ENCODE assay signal across 1 cellular context in the genomic region with DNA sequence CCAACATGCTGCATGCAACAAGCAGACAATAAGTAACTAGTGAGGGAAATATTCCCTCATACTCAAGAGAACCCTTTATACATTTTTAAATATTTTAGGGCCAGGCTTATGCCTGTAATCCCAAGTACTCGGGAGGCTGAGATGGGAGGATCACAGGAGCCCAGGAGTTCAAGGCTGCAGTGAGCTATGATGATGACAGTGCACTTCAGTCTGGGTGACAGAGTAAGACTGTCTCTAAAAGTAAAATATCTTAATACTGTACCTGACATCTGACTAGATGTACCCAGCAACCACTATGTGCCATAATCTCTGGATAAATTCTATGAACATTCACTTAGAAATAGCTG.
TF ChIP-seq lines count a peak whose summit lies in the region.

No MANE protein-coding gene starts in this region.

TF ChIP-seq in GM23338, 12 proteins besides CTCF, POLR2A, EP300 and RAD21 (continued from another document):
- TF ChIP-seq ZNF462 (CRISPR knock-in tag; IDR thresholded peaks at IDR 0.05): no peak
- no peak for TF ChIP-seq ETS1 (IDR thresholded peaks at IDR 0.05)
- no peak for TF ChIP-seq NANOG (IDR thresholded peaks at IDR 0.05; ENCODE audit: borderline replicate concordance)
- TF ChIP-seq STAT1 (IDR thresholded peaks at IDR 0.05; ENCODE audit: unreplicated experiment): no peak
- TF ChIP-seq CREB1 (CRISPR knock-in tag; IDR thresholded peaks at IDR 0.05; ENCODE audit: low read depth): no peak
- TF ChIP-seq ZNF114 (CRISPR knock-in tag; IDR thresholded peaks at IDR 0.05): no peak
- no peak for TF ChIP-seq POLR2AphosphoS5 (IDR thresholded peaks at IDR 0.05; ENCODE audit: low read depth)
- TF ChIP-seq, protein P1, sequence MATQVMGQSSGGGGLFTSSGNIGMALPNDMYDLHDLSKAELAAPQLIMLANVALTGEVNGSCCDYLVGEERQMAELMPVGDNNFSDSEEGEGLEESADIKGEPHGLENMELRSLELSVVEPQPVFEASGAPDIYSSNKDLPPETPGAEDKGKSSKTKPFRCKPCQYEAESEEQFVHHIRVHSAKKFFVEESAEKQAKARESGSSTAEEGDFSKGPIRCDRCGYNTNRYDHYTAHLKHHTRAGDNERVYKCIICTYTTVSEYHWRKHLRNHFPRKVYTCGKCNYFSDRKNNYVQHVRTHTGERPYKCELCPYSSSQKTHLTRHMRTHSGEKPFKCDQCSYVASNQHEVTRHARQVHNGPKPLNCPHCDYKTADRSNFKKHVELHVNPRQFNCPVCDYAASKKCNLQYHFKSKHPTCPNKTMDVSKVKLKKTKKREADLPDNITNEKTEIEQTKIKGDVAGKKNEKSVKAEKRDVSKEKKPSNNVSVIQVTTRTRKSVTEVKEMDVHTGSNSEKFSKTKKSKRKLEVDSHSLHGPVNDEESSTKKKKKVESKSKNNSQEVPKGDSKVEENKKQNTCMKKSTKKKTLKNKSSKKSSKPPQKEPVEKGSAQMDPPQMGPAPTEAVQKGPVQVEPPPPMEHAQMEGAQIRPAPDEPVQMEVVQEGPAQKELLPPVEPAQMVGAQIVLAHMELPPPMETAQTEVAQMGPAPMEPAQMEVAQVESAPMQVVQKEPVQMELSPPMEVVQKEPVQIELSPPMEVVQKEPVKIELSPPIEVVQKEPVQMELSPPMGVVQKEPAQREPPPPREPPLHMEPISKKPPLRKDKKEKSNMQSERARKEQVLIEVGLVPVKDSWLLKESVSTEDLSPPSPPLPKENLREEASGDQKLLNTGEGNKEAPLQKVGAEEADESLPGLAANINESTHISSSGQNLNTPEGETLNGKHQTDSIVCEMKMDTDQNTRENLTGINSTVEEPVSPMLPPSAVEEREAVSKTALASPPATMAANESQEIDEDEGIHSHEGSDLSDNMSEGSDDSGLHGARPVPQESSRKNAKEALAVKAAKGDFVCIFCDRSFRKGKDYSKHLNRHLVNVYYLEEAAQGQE (IDR thresholded peaks at IDR 0.05; ENCODE audit: unreplicated experiment): no peak
- TF ChIP-seq EZH2phosphoT487 (IDR thresholded peaks at IDR 0.05; ENCODE audit: unreplicated experiment): no peak
- TF ChIP-seq JUNB (IDR thresholded peaks at IDR 0.05; ENCODE audit: unreplicated experiment): no peak
- TF ChIP-seq ZNF331 (CRISPR knock-in tag; IDR thresholded peaks at IDR 0.05; ENCODE audit: low read depth): no peak
